1 cellular context compared by ENCODE assay signal in the genomic region with DNA sequence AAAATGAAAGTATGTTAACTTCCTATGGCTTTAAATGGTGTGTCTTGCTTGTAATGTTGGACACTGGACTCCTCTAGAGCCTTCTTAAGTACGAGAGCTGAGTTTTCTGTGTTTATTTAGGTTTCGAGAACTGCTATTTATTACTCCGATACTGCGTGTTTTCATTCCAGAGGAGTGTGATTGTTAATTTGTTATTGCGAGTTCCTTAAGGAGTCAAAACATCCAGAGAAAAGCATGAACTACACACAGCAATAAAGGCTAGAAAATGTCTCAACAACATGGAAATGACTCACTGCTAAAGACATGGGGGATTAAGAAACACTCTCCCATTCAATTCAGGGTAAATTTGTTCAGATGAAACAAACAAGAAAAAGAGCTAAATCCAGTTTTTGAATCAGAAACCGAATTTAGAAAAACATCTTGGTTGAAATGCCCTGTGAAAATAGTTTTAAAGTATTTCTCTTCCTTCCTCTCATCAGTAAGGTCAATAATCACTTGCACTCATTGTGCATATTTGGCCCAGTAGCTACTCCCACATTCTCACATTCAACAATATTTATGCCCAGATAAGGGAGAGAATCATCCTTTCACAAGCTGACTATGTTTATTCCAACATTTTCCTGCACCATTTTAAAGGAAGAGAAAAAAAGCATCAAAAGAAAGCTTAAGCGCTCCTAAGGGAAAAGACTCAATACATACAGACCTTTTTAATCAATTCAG.
TF ChIP-seq lines count a peak whose summit lies in the region.

No MANE protein-coding gene starts in this region.

TF ChIP-seq in HCT116, 20 proteins besides CTCF, POLR2A, EP300 and RAD21:
- TF ChIP-seq, protein P1, sequence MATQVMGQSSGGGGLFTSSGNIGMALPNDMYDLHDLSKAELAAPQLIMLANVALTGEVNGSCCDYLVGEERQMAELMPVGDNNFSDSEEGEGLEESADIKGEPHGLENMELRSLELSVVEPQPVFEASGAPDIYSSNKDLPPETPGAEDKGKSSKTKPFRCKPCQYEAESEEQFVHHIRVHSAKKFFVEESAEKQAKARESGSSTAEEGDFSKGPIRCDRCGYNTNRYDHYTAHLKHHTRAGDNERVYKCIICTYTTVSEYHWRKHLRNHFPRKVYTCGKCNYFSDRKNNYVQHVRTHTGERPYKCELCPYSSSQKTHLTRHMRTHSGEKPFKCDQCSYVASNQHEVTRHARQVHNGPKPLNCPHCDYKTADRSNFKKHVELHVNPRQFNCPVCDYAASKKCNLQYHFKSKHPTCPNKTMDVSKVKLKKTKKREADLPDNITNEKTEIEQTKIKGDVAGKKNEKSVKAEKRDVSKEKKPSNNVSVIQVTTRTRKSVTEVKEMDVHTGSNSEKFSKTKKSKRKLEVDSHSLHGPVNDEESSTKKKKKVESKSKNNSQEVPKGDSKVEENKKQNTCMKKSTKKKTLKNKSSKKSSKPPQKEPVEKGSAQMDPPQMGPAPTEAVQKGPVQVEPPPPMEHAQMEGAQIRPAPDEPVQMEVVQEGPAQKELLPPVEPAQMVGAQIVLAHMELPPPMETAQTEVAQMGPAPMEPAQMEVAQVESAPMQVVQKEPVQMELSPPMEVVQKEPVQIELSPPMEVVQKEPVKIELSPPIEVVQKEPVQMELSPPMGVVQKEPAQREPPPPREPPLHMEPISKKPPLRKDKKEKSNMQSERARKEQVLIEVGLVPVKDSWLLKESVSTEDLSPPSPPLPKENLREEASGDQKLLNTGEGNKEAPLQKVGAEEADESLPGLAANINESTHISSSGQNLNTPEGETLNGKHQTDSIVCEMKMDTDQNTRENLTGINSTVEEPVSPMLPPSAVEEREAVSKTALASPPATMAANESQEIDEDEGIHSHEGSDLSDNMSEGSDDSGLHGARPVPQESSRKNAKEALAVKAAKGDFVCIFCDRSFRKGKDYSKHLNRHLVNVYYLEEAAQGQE (IDR thresholded peaks at IDR 0.05; ENCODE audit: low read depth): no peak
- TF ChIP-seq JUND (IDR thresholded peaks at IDR 0.05): no peak
- no peak for TF ChIP-seq EZH2phosphoT487 (IDR thresholded peaks at IDR 0.05; ENCODE audit: borderline replicate concordance)
- TF ChIP-seq ELF1 (IDR thresholded peaks at IDR 0.05; ENCODE audit: borderline replicate concordance, low read depth): no peak
- TF ChIP-seq ZFX (IDR thresholded peaks at IDR 0.05): no peak
- TF ChIP-seq CEBPB (IDR thresholded peaks at IDR 0.05; ENCODE audit: low read depth): peak; percentile 76
- no peak for TF ChIP-seq CBX3 (IDR thresholded peaks at IDR 0.05; ENCODE audit: low read depth)
- TF ChIP-seq EZH2 (IDR thresholded peaks at IDR 0.05): no peak
- no peak for TF ChIP-seq ZNF274 (IDR thresholded peaks at IDR 0.05; ENCODE audit: low read depth, low read length)
- TF ChIP-seq, protein P2, sequence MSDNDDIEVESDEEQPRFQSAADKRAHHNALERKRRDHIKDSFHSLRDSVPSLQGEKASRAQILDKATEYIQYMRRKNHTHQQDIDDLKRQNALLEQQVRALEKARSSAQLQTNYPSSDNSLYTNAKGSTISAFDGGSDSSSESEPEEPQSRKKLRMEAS (IDR thresholded peaks at IDR 0.05): no peak
- TF ChIP-seq, protein P3, sequence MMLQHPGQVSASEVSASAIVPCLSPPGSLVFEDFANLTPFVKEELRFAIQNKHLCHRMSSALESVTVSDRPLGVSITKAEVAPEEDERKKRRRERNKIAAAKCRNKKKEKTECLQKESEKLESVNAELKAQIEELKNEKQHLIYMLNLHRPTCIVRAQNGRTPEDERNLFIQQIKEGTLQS (IDR thresholded peaks at IDR 0.05): no peak
- peak; percentile 48; the same call in 1 of the 2 replicates for TF ChIP-seq FOSL1 (IDR thresholded peaks at IDR 0.05; ENCODE audit: low read depth)
- no peak for TF ChIP-seq SRF (IDR thresholded peaks at IDR 0.05; ENCODE audit: low read depth)
- no peak for TF ChIP-seq EGR1 (IDR thresholded peaks at IDR 0.05; ENCODE audit: low read depth)
- TF ChIP-seq, protein P4, sequence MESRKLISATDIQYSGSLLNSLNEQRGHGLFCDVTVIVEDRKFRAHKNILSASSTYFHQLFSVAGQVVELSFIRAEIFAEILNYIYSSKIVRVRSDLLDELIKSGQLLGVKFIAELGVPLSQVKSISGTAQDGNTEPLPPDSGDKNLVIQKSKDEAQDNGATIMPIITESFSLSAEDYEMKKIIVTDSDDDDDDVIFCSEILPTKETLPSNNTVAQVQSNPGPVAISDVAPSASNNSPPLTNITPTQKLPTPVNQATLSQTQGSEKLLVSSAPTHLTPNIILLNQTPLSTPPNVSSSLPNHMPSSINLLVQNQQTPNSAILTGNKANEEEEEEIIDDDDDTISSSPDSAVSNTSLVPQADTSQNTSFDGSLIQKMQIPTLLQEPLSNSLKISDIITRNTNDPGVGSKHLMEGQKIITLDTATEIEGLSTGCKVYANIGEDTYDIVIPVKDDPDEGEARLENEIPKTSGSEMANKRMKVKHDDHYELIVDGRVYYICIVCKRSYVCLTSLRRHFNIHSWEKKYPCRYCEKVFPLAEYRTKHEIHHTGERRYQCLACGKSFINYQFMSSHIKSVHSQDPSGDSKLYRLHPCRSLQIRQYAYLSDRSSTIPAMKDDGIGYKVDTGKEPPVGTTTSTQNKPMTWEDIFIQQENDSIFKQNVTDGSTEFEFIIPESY (IDR thresholded peaks at IDR 0.05; ENCODE audit: extremely low read depth, insufficient replicate concordance, low read length): no peak
TF ChIP-seq in HCT116: peak in this region for 2.
